ENCODE assay signal across 1 cellular context in genomic region chr12:117236456-117237001, GRCh38.
TF ChIP-seq lines count a peak whose summit lies in the region.

No MANE protein-coding gene starts in this region.

TF ChIP-seq in GM12878, 131 proteins besides CTCF, POLR2A, EP300 and RAD21 (continued from another document):
- TF ChIP-seq, protein P1, sequence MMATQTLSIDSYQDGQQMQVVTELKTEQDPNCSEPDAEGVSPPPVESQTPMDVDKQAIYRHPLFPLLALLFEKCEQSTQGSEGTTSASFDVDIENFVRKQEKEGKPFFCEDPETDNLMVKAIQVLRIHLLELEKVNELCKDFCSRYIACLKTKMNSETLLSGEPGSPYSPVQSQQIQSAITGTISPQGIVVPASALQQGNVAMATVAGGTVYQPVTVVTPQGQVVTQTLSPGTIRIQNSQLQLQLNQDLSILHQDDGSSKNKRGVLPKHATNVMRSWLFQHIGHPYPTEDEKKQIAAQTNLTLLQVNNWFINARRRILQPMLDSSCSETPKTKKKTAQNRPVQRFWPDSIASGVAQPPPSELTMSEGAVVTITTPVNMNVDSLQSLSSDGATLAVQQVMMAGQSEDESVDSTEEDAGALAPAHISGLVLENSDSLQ (IDR thresholded peaks at IDR 0.05): no peak
- TF ChIP-seq FOXK2 (IDR thresholded peaks at IDR 0.05): no peak
TF ChIP-seq in GM12878: peak in this region for 1.
